In genomic region chr21:26845066-26845749, GRCh38 we compare ENCODE assay signal across 8 cellular contexts. TPM values are rescaled to one million over a fixed set of nuclear protein-coding genes. Genes with fewer than 3 reads are reported as not detected.
DNase-seq lines count a peak whose midpoint lies in the region; ATAC-seq, FAIRE-seq and TF ChIP-seq lines count a peak whose summit lies in the region.

TSS of gene ADAMTS1 (minus strand) at chr21:26845409. CDS start at chr21:26844954, 455 bp downstream.

- no peak for TF ChIP-seq POLR2A in HepG2 (IDR thresholded peaks at IDR 0.05; ENCODE audit: insufficient read depth in 1 of 2, low read depth in 2 of 2, low read length in 2 of 2)

- H3K36me3 Mint-ChIP-seq in T-helper 1 cell treated with Interleukin-12 subunit alpha and Interleukin-12 subunit beta and Interleukin-4 antibody, amounts not matched to agents 30 μg/mL and 1 μg/mL, for 36 hours (ENCODE audit: low read depth): peaks cover 13% of the 10 kb centered on the region
- peaks cover 0 to 3% of the 10 kb centered on the region in 2 donors for H3K36me3 Mint-ChIP-seq in stimulated activated naive B cell treated with anti-CD40 and anti-IgM and Interleukin-4, amounts not matched to agents 10 μg/mL and 1 μg/mL and 100 μg/mL, for 72 hours

- peaks cover 23% of the 10 kb centered on the region for H3K27me3 ChIP-seq in HAP-1 (ENCODE audit: low read depth)
- peaks cover 7% of the 10 kb centered on the region for H3K27me3 ChIP-seq in effector memory CD4-positive, alpha-beta T cell (replicated peaks; ENCODE audit: control insufficient read depth, insufficient read depth, low read length, poor library complexity, severe bottlenecking)
- H3K27me3 ChIP-seq in HepG2 (ENCODE audit: control insufficient read depth in 1 of 2, insufficient read depth in 2 of 2, low read length in 2 of 2): peaks cover 7 to 45% of the 10 kb centered on the region in 2 experiments; a peak in 3 of 5 replicates

- intact Hi-C loops in HepG2 (cut with micrococcal nuclease; ENCODE audit: unreplicated experiment): no loop called here

- H2AFZ ChIP-seq in HepG2 (ENCODE audit: low read length): no peak within 1 kb of the TSS

- peaks cover 56% of the 10 kb centered on the region for H3K27me3 Mint-ChIP-seq in T-helper 1 cell treated with Interleukin-12 subunit alpha and Interleukin-12 subunit beta and Interleukin-4 antibody, amounts not matched to agents 30 μg/mL and 1 μg/mL, for 36 hours (ENCODE audit: low read depth)
- H3K27me3 Mint-ChIP-seq in stimulated activated naive B cell treated with anti-CD40 and anti-IgM and Interleukin-4, amounts not matched to agents 10 μg/mL and 1 μg/mL and 100 μg/mL, for 72 hours: peaks cover 65 to 71% of the 10 kb centered on the region in 2 donors

- no peak for DNase-seq in AG04449 (ENCODE audit: low read depth, low spot score)
- peak; percentile 71 to 91 for DNase-seq in HAP-1 (ENCODE audit: low spot score in 2 of 2)
- no peak for DNase-seq in effector memory CD4-positive, alpha-beta T cell
- DNase-seq in HepG2 (ENCODE audit: low spot score): peak; percentile 4
- DNase-seq in stimulated activated naive B cell treated with anti-CD40 and anti-IgM and Interleukin-4, amounts not matched to agents 10 μg/mL and 1 μg/mL and 100 μg/mL, for 72 hours: peak; percentile 3

- in situ Hi-C loops in HAP-1 (cut with MboI; ENCODE audit: low sequenced_read_pairs): loop anchor here (5.0 kb wide), 2 partner anchors 857 to 1902 kb away; no protein-coding TSS in a partner anchor
- in situ Hi-C loops in HepG2 (cut with HindIII; ENCODE audit: extremely low pct_ligation_motif_present, low pct_unique_long_range_greater_than_20kb): loop anchor here (5.0 kb wide), 3 partner anchors 857 to 1902 kb away; no protein-coding TSS in a partner anchor

- POLR2A ChIA-PET in AG04449 (lab: Yijun Ruan, JAX): interaction anchor here (0.5 to 2.7 kb wide), 15 partner anchors 10 to 1900 kb away, joined by 3 to 13 read pairs (median 4); no protein-coding TSS in a partner anchor
- POLR2A ChIA-PET in HepG2 (lab: Yijun Ruan, JAX): no interaction called here

- CTCF ChIA-PET in AG04449 (lab: Yijun Ruan, JAX) (interaction anchor here (0.7 to 6.9 kb wide), 17 partner anchors 12 to 1898 kb away, joined by 3 to 106 read pairs (median 5); no protein-coding TSS in a partner anchor), HepG2 (lab: Yijun Ruan, JAX; ENCODE audit: low intra/inter-chr PET ratio, low total read pairs) (no interaction called here)

- no peak for FAIRE-seq in HepG2 (lab: Jason Lieb, UNC)

- H3K27ac Mint-ChIP-seq in T-helper 1 cell treated with Interleukin-12 subunit alpha and Interleukin-12 subunit beta and Interleukin-4 antibody, amounts not matched to agents 30 μg/mL and 1 μg/mL, for 36 hours: peak within 1 kb of the TSS; percentile 83
- peak within 1 kb of the TSS; percentile 62 for H3K27ac Mint-ChIP-seq in stimulated activated naive B cell treated with anti-CD40 and anti-IgM and Interleukin-4, amounts not matched to agents 10 μg/mL and 1 μg/mL and 100 μg/mL, for 72 hours

- peak within 1 kb of the TSS; percentile 86 for H3K4me3 Mint-ChIP-seq in T-helper 1 cell treated with Interleukin-12 subunit alpha and Interleukin-12 subunit beta and Interleukin-4 antibody, amounts not matched to agents 30 μg/mL and 1 μg/mL, for 36 hours
- peak within 1 kb of the TSS; percentile 82 for H3K4me3 Mint-ChIP-seq in stimulated activated naive B cell treated with anti-CD40 and anti-IgM and Interleukin-4, amounts not matched to agents 10 μg/mL and 1 μg/mL and 100 μg/mL, for 72 hours

- H3K4me2 ChIP-seq in HepG2 (ENCODE audit: low read depth, low read length): peak within 1 kb of the TSS; percentile 69

- H3K9me3 Mint-ChIP-seq in T-helper 1 cell treated with Interleukin-12 subunit alpha and Interleukin-12 subunit beta and Interleukin-4 antibody, amounts not matched to agents 30 μg/mL and 1 μg/mL, for 36 hours: no peaks in the 10 kb centered on the region
- H3K9me3 Mint-ChIP-seq in stimulated activated naive B cell treated with anti-CD40 and anti-IgM and Interleukin-4, amounts not matched to agents 10 μg/mL and 1 μg/mL and 100 μg/mL, for 72 hours: no peaks in the 10 kb centered on the region

- TF ChIP-seq CTCF in AG04449 (IDR thresholded peaks at IDR 0.05; ENCODE audit: insufficient read depth, low read length, missing control alignments): peak; percentile 43
- TF ChIP-seq CTCF in HepG2 (CRISPR knock-in tag; IDR thresholded peaks at IDR 0.05): peak; percentile 13; the same call in 1 of the 2 replicates

- no peak within 1 kb of the TSS for H3K27ac ChIP-seq in effector memory CD4-positive, alpha-beta T cell (ENCODE audit: insufficient read depth, low read length, poor library complexity, severe bottlenecking)
- no peak within 1 kb of the TSS for H3K27ac ChIP-seq in HepG2 (ENCODE audit: extremely low read length, insufficient read depth, low read length)

- H3K9me3 ChIP-seq in HAP-1: no peaks in the 10 kb centered on the region
- H3K9me3 ChIP-seq in effector memory CD4-positive, alpha-beta T cell (ENCODE audit: control insufficient read depth, low read length): no peaks in the 10 kb centered on the region
- no peaks in the 10 kb centered on the region for H3K9me3 ChIP-seq in HepG2 (ENCODE audit: low read length)

- ATAC-seq in HepG2 (peak; percentile 84), HG02885 (IDR thresholded peaks at IDR 0.05; ENCODE audit: poor library complexity, unreplicated experiment) (no peak), HG02642 (IDR thresholded peaks at IDR 0.05; ENCODE audit: poor library complexity, unreplicated experiment) (no peak)
- peak; percentile 38 to 49 for ATAC-seq in stimulated activated naive B cell treated with anti-CD40 and anti-IgM and Interleukin-4, amounts not matched to agents 10 μg/mL and 1 μg/mL and 100 μg/mL, for 72 hours (replicated peaks)

- H3K36me3 ChIP-seq in HAP-1 (replicated peaks): peaks cover 18% of the 10 kb centered on the region
- H3K36me3 ChIP-seq in effector memory CD4-positive, alpha-beta T cell (ENCODE audit: control insufficient read depth, insufficient read depth, low read length): no peaks in the 10 kb centered on the region
- H3K36me3 ChIP-seq in HepG2 (replicated peaks in 1 of 2; ENCODE audit: control insufficient read depth in 1 of 2, insufficient read depth in 2 of 2, low read length in 2 of 2): no peaks in the 10 kb centered on the region

- H3K4me3 ChIP-seq in AG04449 (ENCODE audit: low read depth, low read length): peak within 1 kb of the TSS; percentile 98
- H3K4me3 ChIP-seq in HAP-1: peak within 1 kb of the TSS; percentile 51
- peak within 1 kb of the TSS; percentile 31 for H3K4me3 ChIP-seq in effector memory CD4-positive, alpha-beta T cell (ENCODE audit: insufficient read depth, low read depth, low read length, poor library complexity, severe bottlenecking)
- peak within 1 kb of the TSS; percentile 33 to 59 (median 37); a peak in 5 of 6 replicates for H3K4me3 ChIP-seq in HepG2 (replicated peaks in 1 of 3; ENCODE audit: insufficient read depth in 1 of 3, low read depth in 2 of 3, low read length in 3 of 3)

- H3K4me1 Mint-ChIP-seq in T-helper 1 cell treated with Interleukin-12 subunit alpha and Interleukin-12 subunit beta and Interleukin-4 antibody, amounts not matched to agents 30 μg/mL and 1 μg/mL, for 36 hours (ENCODE audit: low read depth): peaks cover 26% of the 10 kb centered on the region
- peaks cover 30 to 44% of the 10 kb centered on the region in 2 donors for H3K4me1 Mint-ChIP-seq in stimulated activated naive B cell treated with anti-CD40 and anti-IgM and Interleukin-4, amounts not matched to agents 10 μg/mL and 1 μg/mL and 100 μg/mL, for 72 hours

- H3K4me1 ChIP-seq in HAP-1: peaks cover 11% of the 10 kb centered on the region
- peaks cover 13% of the 10 kb centered on the region for H3K4me1 ChIP-seq in effector memory CD4-positive, alpha-beta T cell (ENCODE audit: control insufficient read depth, insufficient read depth, low read length, poor library complexity, severe bottlenecking)
- 0 out of 2 replicates have a peak, but pooled peaks cover 27% of the 10 kb centered on the region for H3K4me1 ChIP-seq in HepG2 (ENCODE audit: insufficient read depth, low read length)

- no peaks in the 10 kb centered on the region for H3K79me2 ChIP-seq in HepG2 (ENCODE audit: insufficient read depth, low read length)

- H4K20me1 ChIP-seq in HepG2 (ENCODE audit: insufficient read depth, low read length): no peaks in the 10 kb centered on the region

- no TSS peak for BruUV-seq in HepG2 (replicated peaks; lab: Mats Ljungman, UMichigan)

- no peak within 1 kb of the TSS for H3K9ac ChIP-seq in HepG2 (ENCODE audit: insufficient read depth, low read depth, low read length)

- TF ChIP-seq EP300 in HepG2 (IDR thresholded peaks at IDR 0.05; ENCODE audit: low read depth in 2 of 2, low read length in 2 of 2) (no peak), HepG2 (CRISPR knock-in tag; IDR thresholded peaks at IDR 0.05; ENCODE audit: borderline replicate concordance) (no peak)

- WGBS in HepG2 (ENCODE audit: low lambda C conversion rate): 2% methylated on average over 18 of the region's 54 CpGs

- TF ChIP-seq RAD21 in HepG2 (CRISPR knock-in tag; IDR thresholded peaks at IDR 0.05): no peak

RNA-seq across cellular contexts. Expression of gene ADAMTS1, which starts in this region (rescaled TPM):
- 0.02 TPM in 1 of 2 replicates, not detected in the other for total RNA-seq in HepG2 (2016; rRNA removed; fragmentation: Illumina TruSeq; extraction: Trizol)
- total RNA-seq in HepG2 (2016; cell fraction: cytosol; rRNA removed; fragmentation: Illumina TruSeq; extraction: Trizol; ENCODE audit: low read depth): not detected in 2 replicates
- 0.15 TPM in 1 of 2 replicates, not detected in the other for total RNA-seq in HepG2 (2016; cell fraction: insoluble cytoplasmic fraction; rRNA removed; fragmentation: Illumina TruSeq; extraction: Trizol)
- 0.12 TPM in 1 of 2 replicates, not detected in the other for total RNA-seq in HepG2 (2016; cell fraction: membrane; rRNA removed; fragmentation: Illumina TruSeq; extraction: Trizol)
- 0.16 and 0.68 TPM in 2 replicates for total RNA-seq in HepG2 (2016; cell fraction: nucleus; rRNA removed; fragmentation: Illumina TruSeq; extraction: Trizol)
- 0.11 and 0.34 TPM in 2 replicates for polyA plus RNA-seq in HepG2 (2011; rRNA removed)
- polyA plus RNA-seq in HepG2 (2011; cell fraction: cytosol; rRNA removed): 0.31 and 0.36 TPM in 2 replicates
- 1.0 and 1.2 TPM in 2 replicates for polyA plus RNA-seq in HepG2 (2011; cell fraction: nucleus; rRNA removed)
- 0.13 and 0.19 TPM in 2 replicates for polyA plus RNA-seq in HepG2 (2012)
- polyA plus RNA-seq in HepG2 (2016; cell fraction: cytosol; fragmentation: Illumina TruSeq; extraction: Trizol; ENCODE audit: low read depth): not detected in 2 replicates
- polyA plus RNA-seq in HepG2 (2016; cell fraction: insoluble cytoplasmic fraction; fragmentation: Illumina TruSeq; extraction: Trizol; ENCODE audit: low read depth): 0.04 TPM in 1 of 2 replicates, not detected in the other
- not detected in 2 replicates for polyA plus RNA-seq in HepG2 (2016; cell fraction: membrane; fragmentation: Illumina TruSeq; extraction: Trizol; ENCODE audit: low read depth)
- polyA plus RNA-seq in HepG2 (2016; cell fraction: nucleus; fragmentation: Illumina TruSeq; extraction: Trizol; ENCODE audit: insufficient read depth, low read depth): 0.16 TPM in 1 of 2 replicates, not detected in the other
- polyA minus RNA-seq in HepG2 (2011; rRNA and poly(A)+ RNA removed; ENCODE audit: low replicate concordance): 0.66 and 525 TPM in 2 replicates
- 9.5 and 10.6 TPM in 2 replicates for polyA minus RNA-seq in HepG2 (2011; cell fraction: cytosol; rRNA and poly(A)+ RNA removed)
- 3.1 and 4.2 TPM in 2 replicates for polyA minus RNA-seq in HepG2 (2011; cell fraction: nucleus; rRNA and poly(A)+ RNA removed)

Comparison
In these comparisons a context has a peak if more than half of its experiments do, and no peak if none do; other contexts are left out.
1. DNase-seq: peak in HAP-1 (2 of 2), HepG2 (single experiment) and stimulated activated naive B cell treated with anti-CD40 and anti-IgM and Interleukin-4, amounts not matched to agents 10 μg/mL and 1 μg/mL and 100 μg/mL, for 72 hours (single experiment); none in AG04449 (single experiment) and effector memory CD4-positive, alpha-beta T cell (0 of 3).
2. H3K4me3 ChIP-seq: peak in every context shown above with its lines; median percentile 98 in AG04449; 51 in HAP-1; 37 in HepG2; 31 in effector memory CD4-positive, alpha-beta T cell.
3. ATAC-seq: peak in HepG2 (single experiment) and stimulated activated naive B cell treated with anti-CD40 and anti-IgM and Interleukin-4, amounts not matched to agents 10 μg/mL and 1 μg/mL and 100 μg/mL, for 72 hours (2 of 2); none in HG02885 (single experiment) and HG02642 (single experiment).